ENCODE assay signal across 1 cellular context in the genomic region with DNA sequence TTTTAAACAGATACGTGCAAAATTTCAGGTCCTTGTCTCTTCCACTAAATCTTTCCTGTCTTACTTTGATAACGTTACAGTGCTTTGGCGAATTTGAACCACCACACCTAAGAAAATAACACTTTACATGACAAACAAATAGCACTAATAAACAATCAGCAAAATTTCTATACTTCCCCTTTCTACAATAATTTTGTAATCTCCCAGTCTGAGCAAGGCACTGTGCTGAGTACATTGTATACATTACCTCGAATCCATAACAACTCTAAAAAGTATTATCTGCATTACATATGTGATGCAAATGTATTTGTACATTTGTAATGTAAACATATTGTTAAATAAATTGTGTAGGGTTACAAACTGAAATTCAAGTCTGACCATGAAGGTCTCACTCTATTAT.
TF ChIP-seq lines count a peak whose summit lies in the region.

No MANE protein-coding gene starts in this region.

TF ChIP-seq in K562, 482 proteins besides CTCF, POLR2A, EP300 and RAD21 (continued from another document):
- TF ChIP-seq, protein P1, sequence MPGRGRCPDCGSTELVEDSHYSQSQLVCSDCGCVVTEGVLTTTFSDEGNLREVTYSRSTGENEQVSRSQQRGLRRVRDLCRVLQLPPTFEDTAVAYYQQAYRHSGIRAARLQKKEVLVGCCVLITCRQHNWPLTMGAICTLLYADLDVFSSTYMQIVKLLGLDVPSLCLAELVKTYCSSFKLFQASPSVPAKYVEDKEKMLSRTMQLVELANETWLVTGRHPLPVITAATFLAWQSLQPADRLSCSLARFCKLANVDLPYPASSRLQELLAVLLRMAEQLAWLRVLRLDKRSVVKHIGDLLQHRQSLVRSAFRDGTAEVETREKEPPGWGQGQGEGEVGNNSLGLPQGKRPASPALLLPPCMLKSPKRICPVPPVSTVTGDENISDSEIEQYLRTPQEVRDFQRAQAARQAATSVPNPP (IDR thresholded peaks at IDR 0.05; ENCODE audit: borderline replicate concordance, insufficient read depth, insufficient read length): no peak
- no peak for TF ChIP-seq POLR2AphosphoS5 (IDR thresholded peaks at IDR 0.05; ENCODE audit: control insufficient read depth, insufficient read depth, low read depth, low read length)
- TF ChIP-seq PML (IDR thresholded peaks at IDR 0.05; ENCODE audit: low read length): peak; percentile 41; the same call in 1 of the 2 replicates
- TF ChIP-seq, protein P2, sequence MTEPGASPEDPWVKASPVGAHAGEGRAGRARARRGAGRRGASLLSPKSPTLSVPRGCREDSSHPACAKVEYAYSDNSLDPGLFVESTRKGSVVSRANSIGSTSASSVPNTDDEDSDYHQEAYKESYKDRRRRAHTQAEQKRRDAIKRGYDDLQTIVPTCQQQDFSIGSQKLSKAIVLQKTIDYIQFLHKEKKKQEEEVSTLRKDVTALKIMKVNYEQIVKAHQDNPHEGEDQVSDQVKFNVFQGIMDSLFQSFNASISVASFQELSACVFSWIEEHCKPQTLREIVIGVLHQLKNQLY (CRISPR knock-in tag; conservative IDR thresholded peaks at IDR 0.05): 0 out of 4 replicates have a peak, but pooled peaks of 1 of the 2 experiments have one; percentile 20
- peak; percentile 5; the same call in 1 of the 2 replicates for TF ChIP-seq MAFK (IDR thresholded peaks at IDR 0.05; ENCODE audit: low read length)
- TF ChIP-seq FOXM1 (IDR thresholded peaks at IDR 0.05; ENCODE audit: low read depth): no peak
- no peak for TF ChIP-seq FOXM1 (CRISPR knock-in tag; IDR thresholded peaks at IDR 0.05; ENCODE audit: low read depth)
- peak; percentile 18; the same call in 1 of the 2 replicates for TF ChIP-seq C11orf30 (IDR thresholded peaks at IDR 0.05; ENCODE audit: low read depth)
- TF ChIP-seq, protein P3, sequence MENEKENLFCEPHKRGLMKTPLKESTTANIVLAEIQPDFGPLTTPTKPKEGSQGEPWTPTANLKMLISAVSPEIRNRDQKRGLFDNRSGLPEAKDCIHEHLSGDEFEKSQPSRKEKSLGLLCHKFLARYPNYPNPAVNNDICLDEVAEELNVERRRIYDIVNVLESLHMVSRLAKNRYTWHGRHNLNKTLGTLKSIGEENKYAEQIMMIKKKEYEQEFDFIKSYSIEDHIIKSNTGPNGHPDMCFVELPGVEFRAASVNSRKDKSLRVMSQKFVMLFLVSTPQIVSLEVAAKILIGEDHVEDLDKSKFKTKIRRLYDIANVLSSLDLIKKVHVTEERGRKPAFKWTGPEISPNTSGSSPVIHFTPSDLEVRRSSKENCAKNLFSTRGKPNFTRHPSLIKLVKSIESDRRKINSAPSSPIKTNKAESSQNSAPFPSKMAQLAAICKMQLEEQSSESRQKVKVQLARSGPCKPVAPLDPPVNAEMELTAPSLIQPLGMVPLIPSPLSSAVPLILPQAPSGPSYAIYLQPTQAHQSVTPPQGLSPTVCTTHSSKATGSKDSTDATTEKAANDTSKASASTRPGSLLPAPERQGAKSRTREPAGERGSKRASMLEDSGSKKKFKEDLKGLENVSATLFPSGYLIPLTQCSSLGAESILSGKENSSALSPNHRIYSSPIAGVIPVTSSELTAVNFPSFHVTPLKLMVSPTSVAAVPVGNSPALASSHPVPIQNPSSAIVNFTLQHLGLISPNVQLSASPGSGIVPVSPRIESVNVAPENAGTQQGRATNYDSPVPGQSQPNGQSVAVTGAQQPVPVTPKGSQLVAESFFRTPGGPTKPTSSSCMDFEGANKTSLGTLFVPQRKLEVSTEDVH (IDR thresholded peaks at IDR 0.05; ENCODE audit: low read depth, partially characterized antibody): no peak
- TF ChIP-seq ZNF316 (IDR thresholded peaks at IDR 0.05): 0 out of 2 replicates have a peak, but pooled peaks have one; percentile 34
- TF ChIP-seq CEBPG (CRISPR knock-in tag; IDR thresholded peaks at IDR 0.05): no peak
- TF ChIP-seq CEBPG (tag; conservative IDR thresholded peaks at IDR 0.05 in 1 of 2, IDR thresholded peaks at IDR 0.05 in 1 of 2): 0 out of 4 replicates have a peak, but pooled peaks of 1 of the 2 experiments have one; percentile 13
- 0 out of 2 replicates have a peak, but pooled peaks have one; percentile 2 for TF ChIP-seq POLR2AphosphoS2 (IDR thresholded peaks at IDR 0.05; ENCODE audit: low read length)
- no peak for TF ChIP-seq CHD1 (IDR thresholded peaks at IDR 0.05; ENCODE audit: low read length)
